Comparison of ENCODE assay signal across 8 cellular contexts in genomic region chr11:8262552-8263108, GRCh38. TPM values are rescaled to one million over a fixed set of nuclear protein-coding genes. Genes with fewer than 3 reads are reported as not detected.
DNase-seq lines count a peak whose midpoint lies in the region; ATAC-seq and TF ChIP-seq lines count a peak whose summit lies in the region.

No MANE protein-coding gene starts in this region.

- peak overlapping the region; percentile 33 to 72 (median 53) for H3K4me3 ChIP-seq in breast epithelium

- TF ChIP-seq POLR2A in breast epithelium (IDR thresholded peaks at IDR 0.05), result no peak

- no peaks in the 10 kb centered on the region for H3K9me3 ChIP-seq in breast epithelium

- TF ChIP-seq CTCF in breast epithelium (IDR thresholded peaks at IDR 0.05), result no peak

- H3K4me1 ChIP-seq in breast epithelium, result peaks cover 3 to 5% of the 10 kb centered on the region in 2 donors

- no peaks in the 10 kb centered on the region for H3K36me3 ChIP-seq in breast epithelium

- in situ Hi-C loops in ACHN (cut with HindIII; ENCODE audit: low pct_ligation_motif_present, low pct_unique_long_range_greater_than_20kb, low sequenced_read_pairs), result no loop called here

- intact Hi-C loops in breast epithelium (cut with DNase I; ENCODE audit: low total_unique reads), result no loop called here

- DNase-seq in ACHN (peak; percentile 35), NCI-H460 (ENCODE audit: extremely low read depth, low read depth) (peak; percentile 14), breast epithelium (ENCODE audit: low spot score in 2 of 2) (peak in 1 of 2 donors; percentile 50), iris pigment epithelial cell (ENCODE audit: low read depth) (peak; percentile 76), T1000 (lab: John Stamatoyannopoulos, UW) (no peak), kidney glomerular epithelial cell (lab: John Stamatoyannopoulos, UW) (no peak)
- DNase-seq in stimulated activated CD4-positive, alpha-beta T cell treated with anti-CD3 and anti-CD28 coated beads, Interleukin-12 subunit alpha, Interleukin-12 subunit beta, amount 100 ng/mL, for 4 hours, result peak; percentile 28

- peak; percentile 50 for ATAC-seq in GM18519 (IDR thresholded peaks at IDR 0.05; ENCODE audit: low FRiP score, unreplicated experiment)

- peaks cover 0 to 60% of the 10 kb centered on the region in 2 donors for H3K27me3 ChIP-seq in breast epithelium

- no peak overlapping the region for H3K27ac ChIP-seq in breast epithelium

RNA-seq across cellular contexts. Expression of gene LMO1, which starts 1.0 kb away (rescaled TPM):
- 0.40 and 1.5 TPM in 2 replicates for total RNA-seq in NCI-H460 (2014; rRNA removed; shearing (Covaris generic))
- not detected in 2 replicates for polyA plus RNA-seq in NCI-H460 (2014; cell fraction: nucleus; rRNA removed)
- total RNA-seq in breast epithelium, result not detected

Comparison
In these comparisons a context has a peak if more than half of its experiments do, and no peak if none do; other contexts are left out.
1. DNase-seq: peak in ACHN (single experiment), NCI-H460 (single experiment), iris pigment epithelial cell (single experiment) and stimulated activated CD4-positive, alpha-beta T cell treated with anti-CD3 and anti-CD28 coated beads, Interleukin-12 subunit alpha, Interleukin-12 subunit beta, amount 100 ng/mL, for 4 hours (single experiment); none in T1000 (single experiment) and kidney glomerular epithelial cell (single experiment).